In genomic region chr2:61283443-61284160, GRCh38 we compare ENCODE assay signal across 30 cellular contexts.
"Had no signal": no experiment of that assay in that cellular context is flagged by ENCODE, and none has a peak within 500 bp of the region (broad histone marks: within the 10 kb centered on the region; RNA-seq: fewer than 3 reads in every experiment).

No MANE protein-coding gene starts in this region.

- H3K9me3 ChIP-seq: ascending aorta, SJSA1, SK-N-SH had no signal

- H3K9ac ChIP-seq: SK-N-SH had no signal

- H3K4me1 ChIP-seq: ascending aorta, SJSA1 had no signal

- H3K27ac ChIP-seq: ascending aorta, cardiac muscle cell, SJSA1 had no signal

- DNase-seq: activated B cell treated with CpG ODN at 0.5 μM for 24 hours; activated CD4-positive, alpha-beta memory T cell treated with anti-CD3 and anti-CD28 coated beads, Interleukin-2, amount 10 ng/mL, durations not matched to agents 7 days and 5 days; activated CD4-positive, alpha-beta T cell treated with anti-CD3 and anti-CD28 coated beads for 4 hours; activated CD4-positive, alpha-beta T cell treated with anti-CD3 and anti-CD28 coated beads, Interleukin-2, amount 50 U/mL, for 1 hour; activated CD4-positive, CD25-positive, alpha-beta regulatory T cell treated with anti-CD3 and anti-CD28 coated beads, Interleukin-2, amount 50 U/mL, for 72 hours; activated CD8-positive, alpha-beta memory T cell treated with anti-CD3 and anti-CD28 coated beads for 24 hours; activated CD8-positive, alpha-beta memory T cell treated with anti-CD3 and anti-CD28 coated beads, Interleukin-2, amount 10 ng/mL, durations not matched to agents 7 days and 5 days; activated CD8-positive, alpha-beta memory T cell treated with anti-CD3 and anti-CD28 coated beads, Interleukin-2, amount 50 U/mL, for 48 hours; activated gamma-delta T cell; activated naive CD4-positive, alpha-beta T cell treated with Interleukin-2 at 50 U/mL for 16 hours; activated naive CD8-positive, alpha-beta T cell treated with anti-CD3 and anti-CD28 coated beads, Interleukin-2, amount 10 ng/mL, durations not matched to agents 7 days and 5 days; amygdala; NCI-H1048; NCI-H1436 treated with DMSO at 0.1 percent for 48 hours; NCI-H1694 treated with DMSO at 0.1 percent for 48 hours; NCI-H2029; NCI-H345; NCI-H524 treated with DMSO at 0.1 percent for 48 hours; RPMI8226; SHP77 treated with DMSO at 0.1 percent for 48 hours; SK-N-SH had no signal

- ATAC-seq: activated CD8-positive, alpha-beta memory T cell treated with anti-CD3 and anti-CD28 coated beads, Interleukin-2, amount 10 ng/mL, durations not matched to agents 7 days and 5 days; Panc1 had no signal

- H3K4me2 ChIP-seq: SK-N-SH had no signal

- H3K27ac Mint-ChIP-seq: activated B cell treated with CpG ODN at 0.5 μM for 24 hours; activated CD4-positive, alpha-beta memory T cell treated with anti-CD3 and anti-CD28 coated beads, Interleukin-2, amount 10 ng/mL, durations not matched to agents 7 days and 5 days; activated CD8-positive, alpha-beta memory T cell treated with anti-CD3 and anti-CD28 coated beads, Interleukin-2, amount 10 ng/mL, durations not matched to agents 7 days and 5 days; activated naive CD4-positive, alpha-beta T cell treated with anti-CD3 and anti-CD28 coated beads, Interleukin-2, amount 50 U/mL, for 24 hours; activated naive CD8-positive, alpha-beta T cell treated with anti-CD3 and anti-CD28 coated beads, Interleukin-2, amount 10 ng/mL, durations not matched to agents 7 days and 5 days; activated T-helper 2 cell treated with anti-CD3 and anti-CD28 coated beads, Interferon-gamma antibody, Interleukin-2, Interleukin-4, amounts not matched to agents 10 μg/mL and 5 μg/mL and 100 μg/mL, durations not matched to agents 14 hours and 24 hours and 36 hours; T-helper 1 cell treated with Interleukin-12 subunit alpha and Interleukin-12 subunit beta and Interleukin-4 antibody, amounts not matched to agents 30 μg/mL and 1 μg/mL, for 36 hours had no signal

- H3K9me3 Mint-ChIP-seq: activated B cell treated with CpG ODN at 0.5 μM for 24 hours; activated CD4-positive, alpha-beta memory T cell treated with anti-CD3 and anti-CD28 coated beads, Interleukin-2, amount 10 ng/mL, durations not matched to agents 7 days and 5 days; activated naive CD4-positive, alpha-beta T cell treated with anti-CD3 and anti-CD28 coated beads, Interleukin-2, amount 50 U/mL, for 24 hours; activated naive CD8-positive, alpha-beta T cell treated with anti-CD3 and anti-CD28 coated beads, Interleukin-2, amount 10 ng/mL, durations not matched to agents 7 days and 5 days; activated T-helper 2 cell treated with anti-CD3 and anti-CD28 coated beads, Interferon-gamma antibody, Interleukin-2, Interleukin-4, amounts not matched to agents 10 μg/mL and 5 μg/mL and 100 μg/mL, durations not matched to agents 14 hours and 24 hours and 36 hours; central memory CD8-positive, alpha-beta T cell; T-helper 1 cell treated with Interleukin-12 subunit alpha and Interleukin-12 subunit beta and Interleukin-4 antibody, amounts not matched to agents 30 μg/mL and 1 μg/mL, for 36 hours; T-helper 2 cell treated with Interferon-gamma antibody and Interleukin-4, amounts not matched to agents 5 μg/mL and 100 μg/mL, for 36 hours had no signal

- H3K27me3 ChIP-seq: ascending aorta, cardiac muscle cell, SJSA1 had no signal

- H3K4me3 ChIP-seq: ascending aorta, cardiac muscle cell, SJSA1 had no signal

- H3K27me3 Mint-ChIP-seq: activated B cell treated with CpG ODN at 0.5 μM for 24 hours; activated CD4-positive, alpha-beta memory T cell treated with anti-CD3 and anti-CD28 coated beads, Interleukin-2, amount 10 ng/mL, durations not matched to agents 7 days and 5 days; activated CD8-positive, alpha-beta memory T cell treated with anti-CD3 and anti-CD28 coated beads, Interleukin-2, amount 10 ng/mL, durations not matched to agents 7 days and 5 days; activated naive CD4-positive, alpha-beta T cell treated with anti-CD3 and anti-CD28 coated beads, Interleukin-2, amount 50 U/mL, for 24 hours; activated naive CD8-positive, alpha-beta T cell treated with anti-CD3 and anti-CD28 coated beads, Interleukin-2, amount 10 ng/mL, durations not matched to agents 7 days and 5 days; central memory CD8-positive, alpha-beta T cell had no signal

- H3K4me3 Mint-ChIP-seq: activated B cell treated with CpG ODN at 0.5 μM for 24 hours; activated CD4-positive, alpha-beta memory T cell treated with anti-CD3 and anti-CD28 coated beads, Interleukin-2, amount 10 ng/mL, durations not matched to agents 7 days and 5 days; activated CD8-positive, alpha-beta memory T cell treated with anti-CD3 and anti-CD28 coated beads, Interleukin-2, amount 10 ng/mL, durations not matched to agents 7 days and 5 days; activated naive CD4-positive, alpha-beta T cell treated with anti-CD3 and anti-CD28 coated beads, Interleukin-2, amount 50 U/mL, for 24 hours; activated naive CD8-positive, alpha-beta T cell treated with anti-CD3 and anti-CD28 coated beads, Interleukin-2, amount 10 ng/mL, durations not matched to agents 7 days and 5 days; central memory CD8-positive, alpha-beta T cell; T-helper 1 cell treated with Interleukin-12 subunit alpha and Interleukin-12 subunit beta and Interleukin-4 antibody, amounts not matched to agents 30 μg/mL and 1 μg/mL, for 36 hours; T-helper 2 cell treated with Interferon-gamma antibody and Interleukin-4, amounts not matched to agents 5 μg/mL and 100 μg/mL, for 36 hours had no signal

- H3K4me1 Mint-ChIP-seq: activated B cell treated with CpG ODN at 0.5 μM for 24 hours; activated CD4-positive, alpha-beta memory T cell treated with anti-CD3 and anti-CD28 coated beads, Interleukin-2, amount 10 ng/mL, durations not matched to agents 7 days and 5 days; activated naive CD4-positive, alpha-beta T cell treated with anti-CD3 and anti-CD28 coated beads, Interleukin-2, amount 50 U/mL, for 24 hours; activated naive CD8-positive, alpha-beta T cell treated with anti-CD3 and anti-CD28 coated beads, Interleukin-2, amount 10 ng/mL, durations not matched to agents 7 days and 5 days; central memory CD8-positive, alpha-beta T cell had no signal
